1 cellular context compared by ENCODE assay signal in the genomic region with DNA sequence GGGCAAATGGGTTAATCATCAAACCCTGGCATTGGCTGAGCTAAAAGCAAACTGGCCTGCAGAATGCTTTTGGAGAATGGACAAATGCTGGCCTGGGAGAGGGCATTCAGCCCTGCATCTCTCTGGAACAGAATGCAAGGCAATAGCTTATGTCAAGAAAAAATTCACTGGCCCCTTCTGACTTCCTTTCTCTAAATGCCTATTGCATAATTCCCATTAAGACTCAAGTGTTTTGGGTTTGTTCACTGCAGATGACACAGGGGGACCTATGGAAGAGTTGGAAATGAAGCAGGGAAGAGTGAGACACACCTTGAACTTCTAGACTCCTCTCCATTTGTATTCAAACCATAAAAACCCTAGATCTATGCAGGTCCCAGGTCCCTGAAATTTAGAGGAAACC.
A peak's percentile ranks its signal among the peaks of the same experiment; 100 is the strongest.
TF ChIP-seq lines count a peak whose summit lies in the region.

No MANE protein-coding gene starts in this region.

TF ChIP-seq in HEK293, 187 proteins besides CTCF, POLR2A, EP300 and RAD21:
- TF ChIP-seq, protein P1, sequence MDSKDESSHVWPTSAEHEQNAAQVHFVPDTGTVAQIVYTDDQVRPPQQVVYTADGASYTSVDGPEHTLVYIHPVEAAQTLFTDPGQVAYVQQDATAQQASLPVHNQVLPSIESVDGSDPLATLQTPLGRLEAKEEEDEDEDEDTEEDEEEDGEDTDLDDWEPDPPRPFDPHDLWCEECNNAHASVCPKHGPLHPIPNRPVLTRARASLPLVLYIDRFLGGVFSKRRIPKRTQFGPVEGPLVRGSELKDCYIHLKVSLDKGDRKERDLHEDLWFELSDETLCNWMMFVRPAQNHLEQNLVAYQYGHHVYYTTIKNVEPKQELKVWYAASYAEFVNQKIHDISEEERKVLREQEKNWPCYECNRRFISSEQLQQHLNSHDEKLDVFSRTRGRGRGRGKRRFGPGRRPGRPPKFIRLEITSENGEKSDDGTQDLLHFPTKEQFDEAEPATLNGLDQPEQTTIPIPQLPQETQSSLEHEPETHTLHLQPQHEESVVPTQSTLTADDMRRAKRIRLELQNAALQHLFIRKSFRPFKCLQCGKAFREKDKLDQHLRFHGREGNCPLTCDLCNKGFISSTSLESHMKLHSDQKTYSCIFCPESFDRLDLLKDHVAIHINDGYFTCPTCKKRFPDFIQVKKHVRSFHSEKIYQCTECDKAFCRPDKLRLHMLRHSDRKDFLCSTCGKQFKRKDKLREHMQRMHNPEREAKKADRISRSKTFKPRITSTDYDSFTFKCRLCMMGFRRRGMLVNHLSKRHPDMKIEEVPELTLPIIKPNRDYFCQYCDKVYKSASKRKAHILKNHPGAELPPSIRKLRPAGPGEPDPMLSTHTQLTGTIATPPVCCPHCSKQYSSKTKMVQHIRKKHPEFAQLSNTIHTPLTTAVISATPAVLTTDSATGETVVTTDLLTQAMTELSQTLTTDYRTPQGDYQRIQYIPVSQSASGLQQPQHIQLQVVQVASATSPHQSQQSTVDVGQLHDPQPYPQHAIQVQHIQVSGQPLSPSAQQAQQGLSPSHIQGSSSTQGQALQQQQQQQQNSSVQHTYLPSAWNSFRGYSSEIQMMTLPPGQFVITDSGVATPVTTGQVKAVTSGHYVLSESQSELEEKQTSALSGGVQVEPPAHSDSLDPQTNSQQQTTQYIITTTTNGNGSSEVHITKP (tag by site-specific recombination; IDR thresholded peaks at IDR 0.05), result peak; percentile 36; the same call in 1 of the 2 replicates
- TF ChIP-seq ZNF211 (tag by site-specific recombination; IDR thresholded peaks at IDR 0.05; ENCODE audit: low read depth) (no peak), EGR2 (tag by site-specific recombination; IDR thresholded peaks at IDR 0.05; ENCODE audit: low read depth) (no peak), ZXDB (tag by site-specific recombination; IDR thresholded peaks at IDR 0.05) (no peak), ZNF596 (tag by site-specific recombination; IDR thresholded peaks at IDR 0.05) (no peak), ZNF184 (tag by site-specific recombination; IDR thresholded peaks at IDR 0.05) (no peak), ZNF24 (tag by site-specific recombination; IDR thresholded peaks at IDR 0.05) (no peak), ZNF248 (tag by site-specific recombination; IDR thresholded peaks at IDR 0.05) (no peak)
